Comparison of ENCODE assay signal across 14 cellular contexts in the genomic region with DNA sequence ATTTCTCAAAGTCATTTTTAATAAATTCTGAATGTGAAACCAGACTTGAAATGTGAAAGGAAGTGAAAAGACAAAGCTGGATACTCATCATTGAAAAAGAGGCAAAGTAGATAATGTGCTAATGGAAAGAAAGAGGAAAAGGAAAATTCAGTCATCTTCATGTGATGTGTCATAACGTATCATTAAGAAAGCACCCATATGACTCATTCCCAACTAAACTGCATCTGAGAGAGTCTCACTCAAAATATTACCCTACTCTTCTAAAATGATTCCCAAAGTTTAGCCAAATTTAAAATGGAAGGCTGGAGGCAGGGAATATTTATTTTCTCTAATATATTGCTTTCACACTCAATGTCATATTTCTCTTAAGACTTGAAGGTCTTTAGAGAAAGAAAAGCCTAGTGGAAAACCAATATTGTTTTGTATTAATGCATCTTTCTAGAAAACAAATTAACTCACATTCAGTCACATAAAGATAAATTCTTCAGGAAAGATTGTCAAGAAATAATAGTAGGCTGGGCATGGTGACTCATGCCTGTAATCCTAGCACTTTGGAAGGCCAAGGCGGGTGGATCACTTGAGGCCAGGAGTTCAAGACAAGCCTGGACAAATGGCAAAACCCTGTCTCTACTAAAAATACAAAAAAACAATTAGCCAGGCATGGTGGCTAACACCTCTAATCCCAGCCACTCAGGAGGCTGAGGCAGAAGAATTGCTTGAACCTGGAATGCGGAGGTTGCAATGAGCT.
DNase-seq lines count a peak whose midpoint lies in the region; ATAC-seq and TF ChIP-seq lines count a peak whose summit lies in the region.
"Had no signal": no experiment of that assay in that cellular context is flagged by ENCODE, and none has a peak within 500 bp of the region (broad histone marks: within the 10 kb centered on the region; RNA-seq: fewer than 3 reads in every experiment).

No MANE protein-coding gene starts in this region.

- H3K79me2 ChIP-seq in smooth muscle cell (ENCODE audit: low read depth): no peaks in the 10 kb centered on the region
- H3K79me2 ChIP-seq in MM.1S (ENCODE audit: low read length): no peaks in the 10 kb centered on the region

- H3F3A ChIP-seq in smooth muscle cell (ENCODE audit: low read depth) (peaks cover 6% of the 10 kb centered on the region), MM.1S (ENCODE audit: insufficient read depth, low read length) (no peaks in the 10 kb centered on the region)

- H3K27ac ChIP-seq in smooth muscle cell (ENCODE audit: low read depth) (peak overlapping the region; percentile 85), MM.1S (ENCODE audit: low read length) (no peak overlapping the region)
- H3K27ac ChIP-seq: 22Rv1 had no signal

- no peaks in the 10 kb centered on the region for H3K9me3 ChIP-seq in smooth muscle cell (replicated peaks; ENCODE audit: low read depth)
- no peaks in the 10 kb centered on the region for H3K9me3 ChIP-seq in MM.1S (replicated peaks; ENCODE audit: insufficient read depth, low read length)
- H3K9me3 ChIP-seq: heart right ventricle had no signal

- in situ Hi-C loops in astrocyte of the spinal cord (cut with HindIII; ENCODE audit: low sequenced_read_pairs): no loop called here

- H3K36me3 ChIP-seq in smooth muscle cell (ENCODE audit: low read depth): no peaks in the 10 kb centered on the region
- no peaks in the 10 kb centered on the region for H3K36me3 ChIP-seq in MM.1S (replicated peaks; ENCODE audit: insufficient read depth, low read length)
- H3K36me3 ChIP-seq: heart right ventricle had no signal

- H3K4me1 ChIP-seq in smooth muscle cell (ENCODE audit: low read depth) (no peaks in the 10 kb centered on the region), MM.1S (ENCODE audit: low read length) (no peaks in the 10 kb centered on the region)

- TF ChIP-seq CTCF in astrocyte of the spinal cord (IDR thresholded peaks at IDR 0.05; ENCODE audit: low read depth, low read length): no peak
- no peak for TF ChIP-seq CTCF in smooth muscle cell (IDR thresholded peaks at IDR 0.05; ENCODE audit: borderline replicate concordance, insufficient read depth, poor library complexity, severe bottlenecking)
- no peak for TF ChIP-seq CTCF in MM.1S (IDR thresholded peaks at IDR 0.05; ENCODE audit: low read length)

- H2AFZ ChIP-seq in smooth muscle cell (ENCODE audit: low read depth): no peak overlapping the region
- no peak overlapping the region for H2AFZ ChIP-seq in MM.1S (ENCODE audit: low read length)

- H4K20me1 ChIP-seq in smooth muscle cell (ENCODE audit: low read depth): no peaks in the 10 kb centered on the region
- no peaks in the 10 kb centered on the region for H4K20me1 ChIP-seq in MM.1S (ENCODE audit: insufficient read depth, low read length)

- H3K9me2 ChIP-seq in MM.1S (replicated peaks; ENCODE audit: insufficient read depth, low read length): no peaks in the 10 kb centered on the region

- H3K4me2 ChIP-seq in smooth muscle cell: peak overlapping the region; percentile 33
- H3K4me2 ChIP-seq in MM.1S (ENCODE audit: low read depth, low read length): no peak overlapping the region

- peak; percentile 52 for ATAC-seq in HG03378 (IDR thresholded peaks at IDR 0.05; ENCODE audit: unreplicated experiment)
- ATAC-seq: naive thymus-derived CD8-positive, alpha-beta T cell had no signal

- H3K4me3 ChIP-seq in astrocyte of the spinal cord (ENCODE audit: low read depth, low read length) (no peak overlapping the region), smooth muscle cell (no peak overlapping the region), MM.1S (ENCODE audit: low read length) (no peak overlapping the region)
- H3K4me3 ChIP-seq: heart right ventricle had no signal

- DNase-seq in DMS53 (lab: John Stamatoyannopoulos, UW) (peak; percentile 24), DMS53 treated with DMSO at 0.1 percent for 48 hours (lab: John Stamatoyannopoulos, UW; ENCODE audit: unreplicated experiment) (no peak), astrocyte of the spinal cord (ENCODE audit: low read depth, low spot score) (peak; percentile 75), smooth muscle cell (lab: John Stamatoyannopoulos, UW; ENCODE audit: unreplicated experiment) (no peak), NCI-H446 (lab: John Stamatoyannopoulos, UW) (no peak), MM.1S (no peak), nucleus accumbens (lab: John Stamatoyannopoulos, UW) (no peak)
- DNase-seq: activated naive CD4-positive, alpha-beta T cell treated with anti-CD3 and anti-CD28 coated beads, Interleukin-2, amount 10 ng/mL, durations not matched to agents 7 days and 5 days; heart right ventricle; naive thymus-derived CD8-positive, alpha-beta T cell; NCI-H524 treated with DMSO at 0.1 percent for 48 hours; stimulated activated CD4-positive, alpha-beta T cell treated with anti-CD3 and anti-CD28 coated beads, Interleukin-4, amount 100 ng/mL, for 24 hours had no signal

- H3K9ac ChIP-seq in smooth muscle cell (ENCODE audit: low read depth) (peak overlapping the region; percentile 8), MM.1S (ENCODE audit: low read length) (no peak overlapping the region)

- H3K27me3 ChIP-seq in smooth muscle cell (ENCODE audit: low read depth) (peaks cover 4% of the 10 kb centered on the region), MM.1S (replicated peaks; ENCODE audit: insufficient read depth, low read length) (no peaks in the 10 kb centered on the region)
- H3K27me3 ChIP-seq: heart right ventricle had no signal

- 37% methylated on average over 3 of the region's 3 CpGs for WGBS in smooth muscle cell (ENCODE audit: low lambda C conversion rate)

Comparison
In these comparisons a context has a peak if more than half of its experiments do, and no peak if none do; other contexts are left out.
1. DNase-seq: peak in DMS53 (single experiment) and astrocyte of the spinal cord (single experiment); none in DMS53 treated with DMSO at 0.1 percent for 48 hours (single experiment), smooth muscle cell (single experiment), NCI-H446 (0 of 2), MM.1S (single experiment) and nucleus accumbens (0 of 56).